8 cellular contexts compared by ENCODE assay signal in the genomic region with DNA sequence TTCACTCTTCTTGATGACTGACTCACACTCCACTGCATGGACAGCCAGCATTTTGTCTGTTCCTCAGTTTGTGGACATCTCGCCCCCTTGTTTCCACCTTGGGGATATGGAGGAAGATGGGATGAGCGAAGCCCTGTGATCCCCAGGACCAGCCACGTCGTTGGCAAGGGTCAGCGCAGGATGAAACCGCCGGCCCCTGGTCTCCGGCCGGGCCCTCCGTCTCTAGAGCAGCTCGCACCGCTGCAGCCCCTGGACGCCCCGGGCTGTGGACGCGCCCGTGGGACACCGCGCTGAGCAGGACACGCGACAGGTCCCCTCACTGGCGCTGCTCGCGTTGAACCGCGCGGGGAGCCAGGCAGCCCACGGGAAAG. TPM values are rescaled to one million over a fixed set of nuclear protein-coding genes. Genes with fewer than 3 reads are reported as not detected.
A peak's percentile ranks its signal among the peaks of the same experiment; 100 is the strongest.
DNase-seq lines count a peak whose midpoint lies in the region; ATAC-seq, FAIRE-seq and TF ChIP-seq lines count a peak whose summit lies in the region.

No MANE protein-coding gene starts in this region.

- FAIRE-seq in HepG2 (lab: Jason Lieb, UNC), result no peak
- no peak for FAIRE-seq in RCC 7860 (lab: Jason Lieb, UNC)

- H2AFZ ChIP-seq in HepG2 (ENCODE audit: low read length), result no peak overlapping the region

- no peaks in the 10 kb centered on the region for H3K9me3 Mint-ChIP-seq in CD4-positive, alpha-beta T cell

- peaks cover 33% of the 10 kb centered on the region for H3K4me1 Mint-ChIP-seq in CD4-positive, alpha-beta T cell (ENCODE audit: low read depth)

- peaks cover 39% of the 10 kb centered on the region for H3K79me2 ChIP-seq in HepG2 (ENCODE audit: insufficient read depth, low read length)

- H4K20me1 ChIP-seq in HepG2 (ENCODE audit: insufficient read depth, low read length), result peaks cover 18% of the 10 kb centered on the region

- intact Hi-C loops in CD4-positive, alpha-beta T cell (cut with DNase I, micrococcal nuclease), result loop anchor here in 1 of 2 experiments (10.0 kb wide), 2 partner anchors 375 to 615 kb away; a partner anchor contains a TSS
- intact Hi-C loops in HepG2 (cut with micrococcal nuclease; ENCODE audit: unreplicated experiment), result no loop called here
- intact Hi-C loops in thyroid gland (cut with DNase I), result no loop called here

- H3K36me3 ChIP-seq in HUES64 (ENCODE audit: insufficient read depth, low read length), result peaks cover 21% of the 10 kb centered on the region
- H3K36me3 ChIP-seq in brain microvascular endothelial cell (replicated peaks), result peaks cover 4% of the 10 kb centered on the region
- H3K36me3 ChIP-seq in HepG2 (replicated peaks in 1 of 2; ENCODE audit: control insufficient read depth in 1 of 2, insufficient read depth in 2 of 2, low read length in 2 of 2), result peaks cover 4 to 27% of the 10 kb centered on the region in 2 experiments
- no peaks in the 10 kb centered on the region for H3K36me3 ChIP-seq in thyroid gland

- no peaks in the 10 kb centered on the region for H3K27me3 Mint-ChIP-seq in CD4-positive, alpha-beta T cell

- H3K9ac ChIP-seq in HUES64 (ENCODE audit: low read depth, low read length), result peak overlapping the region; percentile 81
- H3K9ac ChIP-seq in HepG2 (ENCODE audit: insufficient read depth, low read depth, low read length), result peak overlapping the region; percentile 89

- peaks cover 27% of the 10 kb centered on the region for H3K36me3 Mint-ChIP-seq in CD4-positive, alpha-beta T cell (ENCODE audit: low read depth)

- TF ChIP-seq CTCF in CD4-positive, alpha-beta T cell (IDR thresholded peaks at IDR 0.05), result no peak
- TF ChIP-seq CTCF in brain microvascular endothelial cell (IDR thresholded peaks at IDR 0.05; ENCODE audit: low read depth, low read length, missing control alignments) (no peak), HepG2 (CRISPR knock-in tag; IDR thresholded peaks at IDR 0.05) (no peak), thyroid gland (IDR thresholded peaks at IDR 0.05) (peak in 1 of 6 experiments; percentile 11)

- DNase-seq in CD4-positive, alpha-beta T cell, result peak in 1 of 10 experiments; percentile 16
- DNase-seq in brain microvascular endothelial cell, result no peak
- peak; percentile 34 for DNase-seq in HepG2 (ENCODE audit: low spot score)
- no peak for DNase-seq in thyroid gland
- no peak for DNase-seq in DMS79 (lab: John Stamatoyannopoulos, UW)
- DNase-seq in RCC 7860 (ENCODE audit: low spot score), result no peak

- no peaks in the 10 kb centered on the region for H3K9me3 ChIP-seq in CD4-positive, alpha-beta T cell (ENCODE audit: control insufficient read depth, low read length)
- no peaks in the 10 kb centered on the region for H3K9me3 ChIP-seq in HUES64 (ENCODE audit: insufficient read depth, low read depth, low read length)
- H3K9me3 ChIP-seq in HepG2 (ENCODE audit: low read length), result no peaks in the 10 kb centered on the region
- no peaks in the 10 kb centered on the region for H3K9me3 ChIP-seq in thyroid gland

- peak overlapping the region; percentile 91 for H3K4me3 ChIP-seq in HUES64 (ENCODE audit: low read length)
- peak overlapping the region; percentile 78 for H3K4me3 ChIP-seq in brain microvascular endothelial cell (ENCODE audit: low read depth, low read length)
- H3K4me3 ChIP-seq in HepG2 (replicated peaks in 1 of 3; ENCODE audit: insufficient read depth in 1 of 3, low read depth in 2 of 3, low read length in 3 of 3), result peak overlapping the region; percentile 89 to 100 (median 92)
- H3K4me3 ChIP-seq in thyroid gland (replicated peaks in 1 of 3), result peak overlapping the region; percentile 5 to 71 (median 16)

- CTCF ChIA-PET in CD4-positive, alpha-beta T cell (lab: Charles Lee), result interaction anchor here (1.5 to 1.8 kb wide), 2 partner anchors 116 to 288 kb away, joined by 5 to 7 read pairs; a partner anchor contains a TSS
- CTCF ChIA-PET in HepG2 (lab: Yijun Ruan, JAX; ENCODE audit: low intra/inter-chr PET ratio, low total read pairs), result no interaction called here

- 3% methylated on average over 27 of the region's 28 CpGs for WGBS in HUES64
- WGBS in HepG2 (ENCODE audit: low lambda C conversion rate), result under 1% methylated on average over 21 of the region's 28 CpGs
- WGBS in thyroid gland, 2 donors, result 0 to 1% methylated on average over 17 to 28 of the region's 28 CpGs

- peak; percentile 25 for ATAC-seq in CD4-positive, alpha-beta T cell (ENCODE audit: poor library complexity)
- ATAC-seq in GM21423 (IDR thresholded peaks at IDR 0.05; ENCODE audit: unreplicated experiment) (peak; percentile 25), HepG2 (peak; percentile 66)

- POLR2A ChIA-PET in CD4-positive, alpha-beta T cell (lab: Charles Lee), result interaction anchor here (0.6 to 2.4 kb wide), 25 partner anchors 13 to 804 kb away, joined by 3 to 38 read pairs (median 4); a partner anchor contains a TSS
- POLR2A ChIA-PET in HepG2 (lab: Yijun Ruan, JAX), result interaction anchor here (0.8 to 1.8 kb wide), 21 partner anchors 9 to 804 kb away, joined by 3 to 16 read pairs (median 5); a partner anchor contains a TSS

- TF ChIP-seq POLR2A in HepG2 (IDR thresholded peaks at IDR 0.05; ENCODE audit: insufficient read depth in 1 of 2, low read depth in 2 of 2, low read length in 2 of 2) (no peak), thyroid gland (IDR thresholded peaks at IDR 0.05) (peak in 1 of 2 donors; percentile 8)

- H3K4me2 ChIP-seq in HepG2 (ENCODE audit: low read depth, low read length), result peak overlapping the region; percentile 98

- in situ Hi-C loops in brain microvascular endothelial cell (cut with HindIII; ENCODE audit: low pct_ligation_motif_present, low sequenced_read_pairs) (no loop called here), HepG2 (cut with HindIII; ENCODE audit: extremely low pct_ligation_motif_present, low pct_unique_long_range_greater_than_20kb) (no loop called here)

- peak overlapping the region; percentile 87 for H3K4me3 Mint-ChIP-seq in CD4-positive, alpha-beta T cell

- H3K27me3 ChIP-seq in CD4-positive, alpha-beta T cell (ENCODE audit: control insufficient read depth, insufficient read depth, low read length), result no peaks in the 10 kb centered on the region
- H3K27me3 ChIP-seq in HUES64 (ENCODE audit: insufficient read depth, low read length) (no peaks in the 10 kb centered on the region), brain microvascular endothelial cell (replicated peaks) (no peaks in the 10 kb centered on the region), HepG2 (ENCODE audit: control insufficient read depth in 1 of 2, insufficient read depth in 2 of 2, low read length in 2 of 2) (no peaks in the 10 kb centered on the region; a peak in 1 of 5 replicates), thyroid gland (no peaks in the 10 kb centered on the region)

- H3K4me1 ChIP-seq in HUES64 (ENCODE audit: insufficient read depth, low read length) (peaks cover 6% of the 10 kb centered on the region; the same call in 1 of the 2 replicates), HepG2 (ENCODE audit: insufficient read depth, low read length) (peaks cover 28% of the 10 kb centered on the region), thyroid gland (peaks cover 13 to 16% of the 10 kb centered on the region in 2 donors)

- H3K27ac ChIP-seq in CD4-positive, alpha-beta T cell (ENCODE audit: low read depth, low read length), result peak overlapping the region; percentile 78
- peak overlapping the region; percentile 43; the same call in 1 of the 2 replicates for H3K27ac ChIP-seq in HUES64 (ENCODE audit: low read depth, low read length)
- H3K27ac ChIP-seq in brain microvascular endothelial cell, result peak overlapping the region; percentile 0
- H3K27ac ChIP-seq in HepG2 (ENCODE audit: extremely low read length, insufficient read depth, low read length), result peak overlapping the region; percentile 53
- peak overlapping the region in 1 of 3 donors; percentile 69 for H3K27ac ChIP-seq in thyroid gland

- peak; percentile 9; the same call in 1 of the 2 replicates for TF ChIP-seq RAD21 in HepG2 (CRISPR knock-in tag; IDR thresholded peaks at IDR 0.05)

- no peak for TF ChIP-seq EP300 in HepG2 (IDR thresholded peaks at IDR 0.05; ENCODE audit: low read depth in 2 of 2, low read length in 2 of 2)
- no peak for TF ChIP-seq EP300 in HepG2 (CRISPR knock-in tag; IDR thresholded peaks at IDR 0.05; ENCODE audit: borderline replicate concordance)

- TSS peak; percentile 88 for BruUV-seq in HepG2 (replicated peaks; lab: Mats Ljungman, UMichigan)

- H3K27ac Mint-ChIP-seq in CD4-positive, alpha-beta T cell, result peak overlapping the region; percentile 87

TF ChIP-seq in HepG2, 621 proteins besides CTCF, POLR2A, EP300 and RAD21 (continues in another document):
- TF ChIP-seq ZSCAN29 (CRISPR knock-in tag; conservative IDR thresholded peaks at IDR 0.05) (no peak), CCAR2 (optimal IDR thresholded peaks at IDR 0.05; ENCODE audit: low read depth, low read length) (no peak), ZNF317 (CRISPR knock-in tag; IDR thresholded peaks at IDR 0.05) (no peak)
- TF ChIP-seq, protein P1, sequence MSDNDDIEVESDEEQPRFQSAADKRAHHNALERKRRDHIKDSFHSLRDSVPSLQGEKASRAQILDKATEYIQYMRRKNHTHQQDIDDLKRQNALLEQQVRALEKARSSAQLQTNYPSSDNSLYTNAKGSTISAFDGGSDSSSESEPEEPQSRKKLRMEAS (IDR thresholded peaks at IDR 0.05), result no peak

RNA-seq across cellular contexts. Expression of a gene that starts 0.6 kb away (rescaled TPM):
- total RNA-seq in CD4-positive, alpha-beta T cell, result 10 to 100 TPM; 92.6 to 93.7 TPM
- polyA plus RNA-seq in HUES64 (2013, experiment 1 of 2), result 46.2 TPM
- 47.7 TPM for polyA plus RNA-seq in HUES64 (2013, experiment 2 of 2)
- 19.7 and 27.4 TPM in 2 replicates for total RNA-seq in HepG2 (2016; rRNA removed; fragmentation: Illumina TruSeq; extraction: Trizol)
- 19.4 and 24.7 TPM in 2 replicates for total RNA-seq in HepG2 (2016; cell fraction: cytosol; rRNA removed; fragmentation: Illumina TruSeq; extraction: Trizol; ENCODE audit: low read depth)
- total RNA-seq in HepG2 (2016; cell fraction: insoluble cytoplasmic fraction; rRNA removed; fragmentation: Illumina TruSeq; extraction: Trizol), result 14.3 and 27.1 TPM in 2 replicates
- total RNA-seq in HepG2 (2016; cell fraction: membrane; rRNA removed; fragmentation: Illumina TruSeq; extraction: Trizol), result 13.2 and 13.7 TPM in 2 replicates
- 23.0 and 25.0 TPM in 2 replicates for total RNA-seq in HepG2 (2016; cell fraction: nucleus; rRNA removed; fragmentation: Illumina TruSeq; extraction: Trizol)
- polyA plus RNA-seq in HepG2 (2011; rRNA removed), result 11.2 and 12.7 TPM in 2 replicates
- polyA plus RNA-seq in HepG2 (2011; cell fraction: cytosol; rRNA removed), result 5.1 and 6.6 TPM in 2 replicates
- 52.8 and 62.1 TPM in 2 replicates for polyA plus RNA-seq in HepG2 (2011; cell fraction: nucleus; rRNA removed)
- polyA plus RNA-seq in HepG2 (2012), result 25.6 and 26.4 TPM in 2 replicates
- polyA plus RNA-seq in HepG2 (2016; cell fraction: cytosol; fragmentation: Illumina TruSeq; extraction: Trizol; ENCODE audit: low read depth), result 2.5 and 2.8 TPM in 2 replicates
- polyA plus RNA-seq in HepG2 (2016; cell fraction: insoluble cytoplasmic fraction; fragmentation: Illumina TruSeq; extraction: Trizol; ENCODE audit: low read depth), result 25.5 and 39.1 TPM in 2 replicates
- 6.0 and 7.1 TPM in 2 replicates for polyA plus RNA-seq in HepG2 (2016; cell fraction: membrane; fragmentation: Illumina TruSeq; extraction: Trizol; ENCODE audit: low read depth)
- 81.5 and 103 TPM in 2 replicates for polyA plus RNA-seq in HepG2 (2016; cell fraction: nucleus; fragmentation: Illumina TruSeq; extraction: Trizol; ENCODE audit: insufficient read depth, low read depth)
- 8.7 and 11.6 TPM in 2 replicates for polyA minus RNA-seq in HepG2 (2011; rRNA and poly(A)+ RNA removed; ENCODE audit: low replicate concordance)
- 9.7 and 11.0 TPM in 2 replicates for polyA minus RNA-seq in HepG2 (2011; cell fraction: cytosol; rRNA and poly(A)+ RNA removed)
- 21.3 and 25.5 TPM in 2 replicates for polyA minus RNA-seq in HepG2 (2011; cell fraction: nucleus; rRNA and poly(A)+ RNA removed)
- 10 to 100 TPM; 14.8 to 25.5 (median 20.9) TPM for total RNA-seq in thyroid gland

Comparison
In these comparisons a context has a peak if more than half of its experiments do, and no peak if none do; other contexts are left out.
1. H3K4me3 ChIP-seq: peak in every context shown above with its lines; median percentile 92 in HepG2; 91 in HUES64; 78 in brain microvascular endothelial cell; 16 in thyroid gland.